In the genomic region with DNA sequence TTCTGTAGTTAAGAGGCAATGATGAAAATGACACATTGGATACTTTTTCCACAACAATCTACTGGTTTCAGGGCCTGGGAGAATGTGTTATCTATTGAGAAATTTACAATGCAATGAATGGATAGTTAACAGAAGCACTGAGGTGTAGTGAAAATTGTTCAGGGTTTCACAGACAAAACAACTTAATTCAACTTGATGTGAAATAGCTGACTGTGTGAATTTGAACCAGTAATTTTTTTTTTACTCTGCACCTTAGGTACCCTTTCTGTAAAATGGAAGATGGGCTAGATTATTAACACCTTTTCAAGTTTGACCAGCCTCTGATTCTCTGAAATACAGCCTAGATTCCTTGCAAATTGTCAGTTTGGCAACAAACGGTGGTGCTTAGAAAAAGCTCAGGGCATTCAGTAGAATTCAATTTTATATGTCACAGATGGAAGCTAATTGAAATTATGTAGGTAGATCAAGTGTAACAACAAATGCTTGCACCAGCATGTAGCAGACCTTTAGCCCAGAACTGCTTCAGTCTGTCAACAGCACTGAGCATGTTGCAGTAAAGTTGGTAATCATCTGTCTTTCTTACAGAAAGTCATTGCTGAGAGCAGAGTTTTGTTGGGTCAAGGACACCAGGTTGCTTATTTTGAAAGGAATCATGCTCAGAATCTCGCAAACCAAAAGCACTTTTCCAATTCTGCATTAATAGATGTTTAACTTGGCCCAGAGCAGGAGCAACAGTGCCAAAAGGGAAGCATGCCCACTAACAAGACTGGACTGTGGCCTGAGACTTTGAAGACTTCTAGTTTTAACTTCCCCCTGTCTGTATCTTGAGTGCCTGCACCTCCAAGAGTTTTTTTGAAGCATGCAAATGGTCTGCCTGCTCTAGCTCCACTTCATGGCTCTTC, we compare ENCODE assay signal across 21 cellular contexts.
"Had no signal": no experiment of that assay in that cellular context is flagged by ENCODE, and none has a peak within 500 bp of the region (broad histone marks: within the 10 kb centered on the region; RNA-seq: fewer than 3 reads in every experiment).

No MANE protein-coding gene starts in this region.

- H3K9me3 Mint-ChIP-seq: activated CD4-positive, alpha-beta memory T cell treated with anti-CD3 and anti-CD28 coated beads for 36 hours; activated naive CD4-positive, alpha-beta T cell treated with anti-CD3 and anti-CD28 coated beads, Interleukin-2, amount 10 ng/mL, durations not matched to agents 7 days and 5 days had no signal

- H3K27ac Mint-ChIP-seq: activated CD4-positive, alpha-beta memory T cell treated with anti-CD3 and anti-CD28 coated beads for 36 hours; activated naive CD4-positive, alpha-beta T cell treated with anti-CD3 and anti-CD28 coated beads, Interleukin-2, amount 10 ng/mL, durations not matched to agents 7 days and 5 days; immature natural killer cell; naive thymus-derived CD8-positive, alpha-beta T cell; T-helper 17 cell had no signal

- DNase-seq: activated CD4-positive, alpha-beta memory T cell treated with anti-CD3 and anti-CD28 coated beads for 36 hours; activated CD4-positive, alpha-beta T cell treated with anti-CD3 and anti-CD28 coated beads for 4 hours; activated CD4-positive, CD25-positive, alpha-beta regulatory T cell; activated effector memory CD4-positive, alpha-beta T cell treated with anti-CD3 and anti-CD28 coated beads, Interleukin-2, amount 50 U/mL, for 16 hours; activated naive CD4-positive, alpha-beta T cell treated with anti-CD3 and anti-CD28 coated beads, Interleukin-2, amount 10 ng/mL, durations not matched to agents 7 days and 5 days; amygdala; effector CD8-positive, alpha-beta T cell; foreskin melanocyte; immature natural killer cell; left lung; naive thymus-derived CD8-positive, alpha-beta T cell; ovary; psoas muscle; stimulated activated CD4-positive, alpha-beta T cell treated with anti-CD3 and anti-CD28 coated beads, Interleukin-4, amount 100 ng/mL, for 24 hours; stimulated activated naive CD8-positive, alpha-beta T cell treated with anti-CD3 and anti-CD28 coated beads, Interleukin-15, Interleukin-2, amounts not matched to agents 100 U/mL and 50 U/mL, for 24 hours; substantia nigra; T-helper 17 cell had no signal

- H3K4me3 ChIP-seq: hepatocyte, left lung, lung, ovary, psoas muscle, right atrium auricular region, thyroid gland had no signal

- H3K27me3 ChIP-seq: hepatocyte, left lung, ovary, right atrium auricular region, thyroid gland had no signal

- H3K36me3 Mint-ChIP-seq: activated CD4-positive, alpha-beta memory T cell treated with anti-CD3 and anti-CD28 coated beads for 36 hours; activated naive CD4-positive, alpha-beta T cell treated with anti-CD3 and anti-CD28 coated beads, Interleukin-2, amount 10 ng/mL, durations not matched to agents 7 days and 5 days; immature natural killer cell; naive thymus-derived CD8-positive, alpha-beta T cell had no signal

- H2AFZ ChIP-seq: hepatocyte had no signal

- H3K4me3 Mint-ChIP-seq: activated CD4-positive, alpha-beta memory T cell treated with anti-CD3 and anti-CD28 coated beads for 36 hours; activated naive CD4-positive, alpha-beta T cell treated with anti-CD3 and anti-CD28 coated beads, Interleukin-2, amount 10 ng/mL, durations not matched to agents 7 days and 5 days; immature natural killer cell; naive thymus-derived CD8-positive, alpha-beta T cell; T-helper 17 cell had no signal

- H3K27ac ChIP-seq: hepatocyte, left lung, ovary, psoas muscle, right atrium auricular region, thyroid gland had no signal

- H3K27me3 Mint-ChIP-seq: activated CD4-positive, alpha-beta memory T cell treated with anti-CD3 and anti-CD28 coated beads for 36 hours; activated naive CD4-positive, alpha-beta T cell treated with anti-CD3 and anti-CD28 coated beads, Interleukin-2, amount 10 ng/mL, durations not matched to agents 7 days and 5 days; naive thymus-derived CD8-positive, alpha-beta T cell; T-helper 17 cell had no signal

- H3K4me1 Mint-ChIP-seq: activated naive CD4-positive, alpha-beta T cell treated with anti-CD3 and anti-CD28 coated beads, Interleukin-2, amount 10 ng/mL, durations not matched to agents 7 days and 5 days; immature natural killer cell; naive thymus-derived CD8-positive, alpha-beta T cell; T-helper 17 cell had no signal

- H3K4me2 ChIP-seq: hepatocyte had no signal

- H3K36me3 ChIP-seq: left lung, ovary, right atrium auricular region, thyroid gland had no signal

- H3K4me1 ChIP-seq: left lung, psoas muscle, right atrium auricular region, thyroid gland had no signal

- H3K79me2 ChIP-seq: hepatocyte had no signal

- ATAC-seq: left lung; naive thymus-derived CD8-positive, alpha-beta T cell; psoas muscle; stimulated activated naive CD8-positive, alpha-beta T cell treated with anti-CD3 and anti-CD28 coated beads, Interleukin-15, Interleukin-2, amounts not matched to agents 100 U/mL and 50 U/mL, for 24 hours; T-helper 17 cell had no signal

- H3K9me3 ChIP-seq: ovary, psoas muscle, right atrium auricular region, thyroid gland had no signal
